25 cellular contexts compared by ENCODE assay signal in genomic region chr9:113644321-113644720, GRCh38.
"Had no signal": no experiment of that assay in that cellular context is flagged by ENCODE, and none has a peak within 500 bp of the region (broad histone marks: within the 10 kb centered on the region; RNA-seq: fewer than 3 reads in every experiment).

No MANE protein-coding gene starts in this region.

- H3K4me3 Mint-ChIP-seq: immature natural killer cell; naive thymus-derived CD8-positive, alpha-beta T cell; nephron progenitor cell; neural progenitor cell; stimulated activated memory B cell treated with anti-CD40 and anti-IgM and Interleukin-4, amounts not matched to agents 10 μg/mL and 1 μg/mL and 100 μg/mL, for 72 hours; stimulated activated naive CD8-positive, alpha-beta T cell treated with anti-CD3 and anti-CD28 coated beads, Interleukin-15, amount 100 ng/mL, for 72 hours had no signal

- H3K4me1 Mint-ChIP-seq: immature natural killer cell; naive thymus-derived CD8-positive, alpha-beta T cell; stimulated activated memory B cell treated with anti-CD40 and anti-IgM and Interleukin-4, amounts not matched to agents 10 μg/mL and 1 μg/mL and 100 μg/mL, for 72 hours; stimulated activated naive CD8-positive, alpha-beta T cell treated with anti-CD3 and anti-CD28 coated beads, Interleukin-15, amount 100 ng/mL, for 72 hours had no signal

- H3K36me3 Mint-ChIP-seq: immature natural killer cell, neural progenitor cell had no signal

- ATAC-seq: left colon; left lung; lower lobe of right lung; naive thymus-derived CD8-positive, alpha-beta T cell; right lobe of liver; stimulated activated memory B cell treated with anti-CD40 and anti-IgM and Interleukin-4, amounts not matched to agents 10 μg/mL and 1 μg/mL and 100 μg/mL, for 72 hours; stimulated activated naive CD8-positive, alpha-beta T cell treated with anti-CD3 and anti-CD28 coated beads, Interleukin-15, amount 100 ng/mL, for 72 hours; upper lobe of right lung had no signal

- H3K9me3 Mint-ChIP-seq: immature natural killer cell; neural progenitor cell; stimulated activated naive CD8-positive, alpha-beta T cell treated with anti-CD3 and anti-CD28 coated beads, Interleukin-15, amount 100 ng/mL, for 72 hours had no signal

- DNase-seq: hypothalamus; immature natural killer cell; kidney; left colon; left lung; lower lobe of right lung; mammary epithelial cell; mesenchymal stem cell; naive thymus-derived CD8-positive, alpha-beta T cell; nephron progenitor cell; occipital lobe; stimulated activated CD4-positive, alpha-beta T cell treated with anti-CD3 and anti-CD28 coated beads, Interleukin-1b, Interleukin-23, amount 100 ng/mL, for 48 hours; stimulated activated CD4-positive, alpha-beta T cell treated with anti-CD3 and anti-CD28 coated beads, Interleukin-2, amount 100 ng/mL, for 48 hours; stimulated activated CD4-positive, alpha-beta T cell treated with anti-CD3 and anti-CD28 coated beads, Interleukin-4, amount 100 ng/mL, for 4 hours; stimulated activated CD8-positive, alpha-beta memory T cell treated with anti-CD3 and anti-CD28 coated beads, Interleukin-4, amount 100 ng/mL, for 48 hours; stimulated activated naive CD4-positive, alpha-beta T cell treated with Interleukin-2 at 50 U/mL for 16 hours; stimulated activated naive CD8-positive, alpha-beta T cell treated with anti-CD3 and anti-CD28 coated beads, Interleukin-15, amount 100 ng/mL, for 72 hours; testis; thyroid gland; transverse colon had no signal

- FAIRE-seq: urothelium cell line had no signal

- H3K27ac Mint-ChIP-seq: immature natural killer cell; naive thymus-derived CD8-positive, alpha-beta T cell; neural progenitor cell; stimulated activated memory B cell treated with anti-CD40 and anti-IgM and Interleukin-4, amounts not matched to agents 10 μg/mL and 1 μg/mL and 100 μg/mL, for 72 hours had no signal
